1 cellular context compared by ENCODE assay signal in genomic region chr9:121399883-121400607, GRCh38.
A peak's percentile ranks its signal among the peaks of the same experiment; 100 is the strongest.
TF ChIP-seq lines count a peak whose summit lies in the region.

No MANE protein-coding gene starts in this region.

TF ChIP-seq in K562, 482 proteins besides CTCF, POLR2A, EP300 and RAD21 (continued from another document and continues in another):
- no peak for TF ChIP-seq NKRF (IDR thresholded peaks at IDR 0.05; ENCODE audit: borderline replicate concordance)
- TF ChIP-seq ZBED1 (IDR thresholded peaks at IDR 0.05): no peak
- no peak for TF ChIP-seq NFIC (IDR thresholded peaks at IDR 0.05)
- TF ChIP-seq, protein P1, sequence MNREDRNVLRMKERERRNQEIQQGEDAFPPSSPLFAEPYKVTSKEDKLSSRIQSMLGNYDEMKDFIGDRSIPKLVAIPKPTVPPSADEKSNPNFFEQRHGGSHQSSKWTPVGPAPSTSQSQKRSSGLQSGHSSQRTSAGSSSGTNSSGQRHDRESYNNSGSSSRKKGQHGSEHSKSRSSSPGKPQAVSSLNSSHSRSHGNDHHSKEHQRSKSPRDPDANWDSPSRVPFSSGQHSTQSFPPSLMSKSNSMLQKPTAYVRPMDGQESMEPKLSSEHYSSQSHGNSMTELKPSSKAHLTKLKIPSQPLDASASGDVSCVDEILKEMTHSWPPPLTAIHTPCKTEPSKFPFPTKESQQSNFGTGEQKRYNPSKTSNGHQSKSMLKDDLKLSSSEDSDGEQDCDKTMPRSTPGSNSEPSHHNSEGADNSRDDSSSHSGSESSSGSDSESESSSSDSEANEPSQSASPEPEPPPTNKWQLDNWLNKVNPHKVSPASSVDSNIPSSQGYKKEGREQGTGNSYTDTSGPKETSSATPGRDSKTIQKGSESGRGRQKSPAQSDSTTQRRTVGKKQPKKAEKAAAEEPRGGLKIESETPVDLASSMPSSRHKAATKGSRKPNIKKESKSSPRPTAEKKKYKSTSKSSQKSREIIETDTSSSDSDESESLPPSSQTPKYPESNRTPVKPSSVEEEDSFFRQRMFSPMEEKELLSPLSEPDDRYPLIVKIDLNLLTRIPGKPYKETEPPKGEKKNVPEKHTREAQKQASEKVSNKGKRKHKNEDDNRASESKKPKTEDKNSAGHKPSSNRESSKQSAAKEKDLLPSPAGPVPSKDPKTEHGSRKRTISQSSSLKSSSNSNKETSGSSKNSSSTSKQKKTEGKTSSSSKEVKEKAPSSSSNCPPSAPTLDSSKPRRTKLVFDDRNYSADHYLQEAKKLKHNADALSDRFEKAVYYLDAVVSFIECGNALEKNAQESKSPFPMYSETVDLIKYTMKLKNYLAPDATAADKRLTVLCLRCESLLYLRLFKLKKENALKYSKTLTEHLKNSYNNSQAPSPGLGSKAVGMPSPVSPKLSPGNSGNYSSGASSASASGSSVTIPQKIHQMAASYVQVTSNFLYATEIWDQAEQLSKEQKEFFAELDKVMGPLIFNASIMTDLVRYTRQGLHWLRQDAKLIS (CRISPR knock-in tag; IDR thresholded peaks at IDR 0.05): no peak
- TF ChIP-seq NFRKB (IDR thresholded peaks at IDR 0.05; ENCODE audit: low read depth): no peak
- TF ChIP-seq POLR2B (IDR thresholded peaks at IDR 0.05; ENCODE audit: low read depth, partially characterized antibody): no peak
- TF ChIP-seq RFX7 (CRISPR knock-in tag; IDR thresholded peaks at IDR 0.05): no peak
- no peak for TF ChIP-seq MTA3 (IDR thresholded peaks at IDR 0.05; ENCODE audit: borderline replicate concordance)
- TF ChIP-seq CBX8 (IDR thresholded peaks at IDR 0.05; ENCODE audit: borderline replicate concordance, extremely low read depth, low read depth, low read length, poor library complexity, severe bottlenecking): no peak
- TF ChIP-seq, protein P2, sequence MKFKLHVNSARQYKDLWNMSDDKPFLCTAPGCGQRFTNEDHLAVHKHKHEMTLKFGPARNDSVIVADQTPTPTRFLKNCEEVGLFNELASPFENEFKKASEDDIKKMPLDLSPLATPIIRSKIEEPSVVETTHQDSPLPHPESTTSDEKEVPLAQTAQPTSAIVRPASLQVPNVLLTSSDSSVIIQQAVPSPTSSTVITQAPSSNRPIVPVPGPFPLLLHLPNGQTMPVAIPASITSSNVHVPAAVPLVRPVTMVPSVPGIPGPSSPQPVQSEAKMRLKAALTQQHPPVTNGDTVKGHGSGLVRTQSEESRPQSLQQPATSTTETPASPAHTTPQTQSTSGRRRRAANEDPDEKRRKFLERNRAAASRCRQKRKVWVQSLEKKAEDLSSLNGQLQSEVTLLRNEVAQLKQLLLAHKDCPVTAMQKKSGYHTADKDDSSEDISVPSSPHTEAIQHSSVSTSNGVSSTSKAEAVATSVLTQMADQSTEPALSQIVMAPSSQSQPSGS (CRISPR knock-in tag; IDR thresholded peaks at IDR 0.05): no peak
- no peak for TF ChIP-seq PHF8 (IDR thresholded peaks at IDR 0.05; ENCODE audit: borderline replicate concordance, low read length)
- TF ChIP-seq ZNF282 (CRISPR knock-in tag; IDR thresholded peaks at IDR 0.05): no peak
- no peak for TF ChIP-seq SMARCE1 (IDR thresholded peaks at IDR 0.05)
- no peak for TF ChIP-seq ZFP30 (CRISPR knock-in tag; IDR thresholded peaks at IDR 0.05; ENCODE audit: borderline replicate concordance)
- no peak for TF ChIP-seq ID3 (CRISPR knock-in tag; IDR thresholded peaks at IDR 0.05)
- TF ChIP-seq ID3 (tag; IDR thresholded peaks at IDR 0.05): no peak
- peak; percentile 97 for TF ChIP-seq ZNF24 (IDR thresholded peaks at IDR 0.05)
- no peak for TF ChIP-seq THRAP3 (IDR thresholded peaks at IDR 0.05; ENCODE audit: borderline replicate concordance)
- 0 out of 2 replicates have a peak, but pooled peaks have one; percentile 43 for TF ChIP-seq ATF7 (IDR thresholded peaks at IDR 0.05)
- TF ChIP-seq SRSF3 (IDR thresholded peaks at IDR 0.05; ENCODE audit: insufficient read depth, low read length): no peak
- no peak for TF ChIP-seq DPF2 (IDR thresholded peaks at IDR 0.05)
- no peak for TF ChIP-seq ZBTB1 (CRISPR knock-in tag; IDR thresholded peaks at IDR 0.05; ENCODE audit: borderline replicate concordance, low read depth)
- peak; percentile 41; the same call in 1 of the 2 replicates for TF ChIP-seq TEAD4 (IDR thresholded peaks at IDR 0.05; ENCODE audit: low read length)
- TF ChIP-seq TEAD4 (CRISPR knock-in tag; IDR thresholded peaks at IDR 0.05; ENCODE audit: borderline replicate concordance): no peak
- no peak for TF ChIP-seq ZNF121 (CRISPR knock-in tag; conservative IDR thresholded peaks at IDR 0.05)
- TF ChIP-seq MEF2A (IDR thresholded peaks at IDR 0.05; ENCODE audit: control insufficient read depth, low read depth, low read length): no peak
- TF ChIP-seq CSDE1 (IDR thresholded peaks at IDR 0.05): no peak
- no peak for TF ChIP-seq HSF4 (CRISPR knock-in tag; IDR thresholded peaks at IDR 0.05; ENCODE audit: borderline replicate concordance)
- no peak for TF ChIP-seq BCLAF1 (IDR thresholded peaks at IDR 0.05; ENCODE audit: borderline replicate concordance in 1 of 2, control insufficient read depth in 1 of 2, low read depth in 2 of 2, low read length in 1 of 2)
- TF ChIP-seq ZFP1 (CRISPR knock-in tag; IDR thresholded peaks at IDR 0.05): no peak
- TF ChIP-seq CBFA2T3 (IDR thresholded peaks at IDR 0.05): 0 out of 2 replicates have a peak, but pooled peaks have one; percentile 1
- TF ChIP-seq BACH1 (tag; IDR thresholded peaks at IDR 0.05): no peak
- TF ChIP-seq CBFA2T2 (conservative IDR thresholded peaks at IDR 0.05): no peak
- no peak for TF ChIP-seq YBX1 (IDR thresholded peaks at IDR 0.05)
- TF ChIP-seq NFXL1 (CRISPR knock-in tag; IDR thresholded peaks at IDR 0.05): no peak
- no peak for TF ChIP-seq HNRNPLL (IDR thresholded peaks at IDR 0.05; ENCODE audit: low read depth, low read length, poor library complexity, severe bottlenecking)
- TF ChIP-seq, protein P3, sequence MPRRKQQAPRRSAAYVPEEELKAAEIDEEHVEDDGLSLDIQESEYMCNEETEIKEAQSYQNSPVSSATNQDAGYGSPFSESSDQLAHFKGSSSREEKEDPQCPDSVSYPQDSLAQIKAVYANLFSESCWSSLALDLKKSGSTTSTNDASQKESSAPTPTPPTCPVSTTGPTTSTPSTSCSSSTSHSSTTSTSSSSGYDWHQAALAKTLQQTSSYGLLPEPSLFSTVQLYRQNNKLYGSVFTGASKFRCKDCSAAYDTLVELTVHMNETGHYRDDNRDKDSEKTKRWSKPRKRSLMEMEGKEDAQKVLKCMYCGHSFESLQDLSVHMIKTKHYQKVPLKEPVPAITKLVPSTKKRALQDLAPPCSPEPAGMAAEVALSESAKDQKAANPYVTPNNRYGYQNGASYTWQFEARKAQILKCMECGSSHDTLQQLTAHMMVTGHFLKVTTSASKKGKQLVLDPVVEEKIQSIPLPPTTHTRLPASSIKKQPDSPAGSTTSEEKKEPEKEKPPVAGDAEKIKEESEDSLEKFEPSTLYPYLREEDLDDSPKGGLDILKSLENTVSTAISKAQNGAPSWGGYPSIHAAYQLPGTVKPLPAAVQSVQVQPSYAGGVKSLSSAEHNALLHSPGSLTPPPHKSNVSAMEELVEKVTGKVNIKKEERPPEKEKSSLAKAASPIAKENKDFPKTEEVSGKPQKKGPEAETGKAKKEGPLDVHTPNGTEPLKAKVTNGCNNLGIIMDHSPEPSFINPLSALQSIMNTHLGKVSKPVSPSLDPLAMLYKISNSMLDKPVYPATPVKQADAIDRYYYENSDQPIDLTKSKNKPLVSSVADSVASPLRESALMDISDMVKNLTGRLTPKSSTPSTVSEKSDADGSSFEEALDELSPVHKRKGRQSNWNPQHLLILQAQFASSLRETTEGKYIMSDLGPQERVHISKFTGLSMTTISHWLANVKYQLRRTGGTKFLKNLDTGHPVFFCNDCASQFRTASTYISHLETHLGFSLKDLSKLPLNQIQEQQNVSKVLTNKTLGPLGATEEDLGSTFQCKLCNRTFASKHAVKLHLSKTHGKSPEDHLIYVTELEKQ (CRISPR knock-in tag; IDR thresholded peaks at IDR 0.05): no peak
- no peak for TF ChIP-seq ATF1 (CRISPR knock-in tag; IDR thresholded peaks at IDR 0.05)
- peak; percentile 41; the same call in 1 of the 2 replicates for TF ChIP-seq ATF1 (tag; IDR thresholded peaks at IDR 0.05)
- TF ChIP-seq FOXM1 (IDR thresholded peaks at IDR 0.05; ENCODE audit: low read depth): no peak
- no peak for TF ChIP-seq FOXM1 (CRISPR knock-in tag; IDR thresholded peaks at IDR 0.05; ENCODE audit: low read depth)
- 0 out of 2 replicates have a peak, but pooled peaks have one; percentile 36 for TF ChIP-seq CC2D1A (IDR thresholded peaks at IDR 0.05)
- TF ChIP-seq HNRNPUL1 (IDR thresholded peaks at IDR 0.05; ENCODE audit: low read length): no peak
- no peak for TF ChIP-seq ZSCAN32 (CRISPR knock-in tag; IDR thresholded peaks at IDR 0.05)
- TF ChIP-seq SREBF1 (IDR thresholded peaks at IDR 0.05; ENCODE audit: borderline replicate concordance, low read depth, low read length): no peak
- no peak for TF ChIP-seq RFX1 (IDR thresholded peaks at IDR 0.05)
- TF ChIP-seq SRSF1 (IDR thresholded peaks at IDR 0.05; ENCODE audit: low read depth, low read length): no peak
- TF ChIP-seq SRSF7 (optimal IDR thresholded peaks at IDR 0.05; ENCODE audit: low read depth, low read length): no peak
- TF ChIP-seq, protein P4, sequence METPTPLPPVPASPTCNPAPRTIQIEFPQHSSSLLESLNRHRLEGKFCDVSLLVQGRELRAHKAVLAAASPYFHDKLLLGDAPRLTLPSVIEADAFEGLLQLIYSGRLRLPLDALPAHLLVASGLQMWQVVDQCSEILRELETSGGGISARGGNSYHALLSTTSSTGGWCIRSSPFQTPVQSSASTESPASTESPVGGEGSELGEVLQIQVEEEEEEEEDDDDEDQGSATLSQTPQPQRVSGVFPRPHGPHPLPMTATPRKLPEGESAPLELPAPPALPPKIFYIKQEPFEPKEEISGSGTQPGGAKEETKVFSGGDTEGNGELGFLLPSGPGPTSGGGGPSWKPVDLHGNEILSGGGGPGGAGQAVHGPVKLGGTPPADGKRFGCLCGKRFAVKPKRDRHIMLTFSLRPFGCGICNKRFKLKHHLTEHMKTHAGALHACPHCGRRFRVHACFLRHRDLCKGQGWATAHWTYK (CRISPR knock-in tag; IDR thresholded peaks at IDR 0.05): no peak
- TF ChIP-seq POLR3A (IDR thresholded peaks at IDR 0.05; ENCODE audit: borderline replicate concordance, extremely low read depth, insufficient read depth, insufficient read length): no peak
- no peak for TF ChIP-seq ZNF174 (CRISPR knock-in tag; IDR thresholded peaks at IDR 0.05)
- peak; percentile 48; the same call in 1 of the 2 replicates for TF ChIP-seq JUND (IDR thresholded peaks at IDR 0.05; ENCODE audit: borderline replicate concordance, low read depth, low read length)
- peak; percentile 54; the same call in 2 of the 3 replicates for TF ChIP-seq JUND (tag; IDR thresholded peaks at IDR 0.05; ENCODE audit: borderline replicate concordance, low read depth, low read length)
- TF ChIP-seq POU5F1 (IDR thresholded peaks at IDR 0.05; ENCODE audit: borderline replicate concordance, low read depth, low read length, partially characterized antibody): no peak
- TF ChIP-seq HMGN3 (IDR thresholded peaks at IDR 0.05; ENCODE audit: borderline replicate concordance, extremely low read depth, insufficient read length, low read depth, low read length): no peak
